ENCODE assay signal across 1 cellular context in genomic region chr14:73489481-73490175, GRCh38.
TF ChIP-seq lines count a peak whose summit lies in the region.

No MANE protein-coding gene starts in this region.

TF ChIP-seq in A549, 52 proteins besides CTCF, POLR2A, EP300 and RAD21 (continued from another document):
- TF ChIP-seq ATOH8 (CRISPR knock-in tag; IDR thresholded peaks at IDR 0.05; ENCODE audit: low read depth) (no peak), HOXB13 (CRISPR knock-in tag; IDR thresholded peaks at IDR 0.05; ENCODE audit: low read depth) (no peak), MAZ (IDR thresholded peaks at IDR 0.05; ENCODE audit: borderline replicate concordance, low read depth, low read length) (no peak), CBX2 (IDR thresholded peaks at IDR 0.05; ENCODE audit: borderline replicate concordance, low read depth) (no peak), ELK1 (IDR thresholded peaks at IDR 0.05; ENCODE audit: low read depth, low read length) (no peak), SREBF2 (IDR thresholded peaks at IDR 0.05) (no peak), KDM1A (IDR thresholded peaks at IDR 0.05; ENCODE audit: low read depth) (no peak), HEYL (CRISPR knock-in tag; IDR thresholded peaks at IDR 0.05) (no peak), CHD2 (IDR thresholded peaks at IDR 0.05; ENCODE audit: low read length, partially characterized antibody) (no peak), MAX (IDR thresholded peaks at IDR 0.05) (no peak), HOXB5 (CRISPR knock-in tag; IDR thresholded peaks at IDR 0.05) (no peak), KDM5A (IDR thresholded peaks at IDR 0.05) (no peak), CHD4 (IDR thresholded peaks at IDR 0.05; ENCODE audit: borderline replicate concordance) (no peak)
